ENCODE assay signal across 16 cellular contexts in the genomic region with DNA sequence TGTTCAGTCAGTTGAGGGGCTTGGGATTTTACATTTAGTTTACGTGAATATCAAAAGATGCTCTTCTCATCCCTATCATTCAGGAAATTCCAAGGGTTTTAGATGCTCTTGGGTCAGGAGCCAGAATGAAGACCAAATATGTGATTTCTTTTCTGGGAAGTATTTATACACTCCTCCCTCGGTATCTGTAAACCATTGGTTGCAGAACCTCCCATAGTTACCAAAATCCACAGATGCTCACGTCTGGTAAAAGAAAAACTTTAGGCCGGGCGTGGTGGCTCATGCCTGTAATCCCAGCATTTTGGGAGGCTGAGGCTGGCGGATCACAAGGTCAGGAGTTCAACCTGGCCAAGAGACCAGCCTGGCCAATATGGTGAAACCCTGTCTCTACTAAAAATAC.
DNase-seq lines count a peak whose midpoint lies in the region; ATAC-seq, FAIRE-seq and TF ChIP-seq lines count a peak whose summit lies in the region.
"Had no signal": no experiment of that assay in that cellular context is flagged by ENCODE, and none has a peak within 500 bp of the region (broad histone marks: within the 10 kb centered on the region; RNA-seq: fewer than 3 reads in every experiment).

No MANE protein-coding gene starts in this region.

- H3K4me3 Mint-ChIP-seq in MCF 10A (ENCODE audit: unreplicated experiment): no peak overlapping the region

- no peaks in the 10 kb centered on the region for H3K79me2 ChIP-seq in SK-N-SH (ENCODE audit: insufficient read depth)

- peaks cover 5% of the 10 kb centered on the region for H3K9me3 Mint-ChIP-seq in MCF 10A (ENCODE audit: unreplicated experiment)

- POLR2A ChIA-PET in MCF 10A (lab: Yijun Ruan, JAX): interaction anchor here (1.0 kb wide), 1 partner anchor 131 kb away, joined by 5 read pairs; no protein-coding TSS in a partner anchor
- POLR2A ChIA-PET in SK-N-SH (lab: Yijun Ruan, JAX): no interaction called here

- FAIRE-seq in pancreas (lab: Jason Lieb, UNC): no peak
- FAIRE-seq: GM12878 had no signal

- H3K27me3 ChIP-seq in breast epithelium (no peaks in the 10 kb centered on the region), heart right ventricle (peaks cover 0 to 4% (median 0%) of the 10 kb centered on the region in 7 donors), pancreas (no peaks in the 10 kb centered on the region), SK-N-SH (ENCODE audit: insufficient read depth) (no peaks in the 10 kb centered on the region)

- no peak for TF ChIP-seq EP300 in SK-N-SH (IDR thresholded peaks at IDR 0.05; ENCODE audit: borderline replicate concordance in 1 of 2, low read depth in 1 of 2, low read length in 1 of 2)

- intact Hi-C loops in breast epithelium (cut with DNase I; ENCODE audit: low total_unique reads) (no loop called here), MCF 10A (cut with micrococcal nuclease) (no loop called here), heart right ventricle (cut with DNase I) (loop anchor here in 2 of 10 donors (10.0 kb wide), 1 partner anchor 86 kb away; no protein-coding TSS in a partner anchor), pancreas (cut with DNase I) (no loop called here)

- H3K9me2 ChIP-seq in SK-N-SH: no peaks in the 10 kb centered on the region

- DNase-seq in breast epithelium (ENCODE audit: low spot score in 2 of 2) (no peak), MCF 10A (ENCODE audit: unreplicated experiment) (no peak), heart right ventricle (no peak), pancreas (no peak), foreskin melanocyte (no peak), SK-N-SH (no peak), NCI-H345 treated with DMSO at 0.1 percent for 48 hours (lab: John Stamatoyannopoulos, UW; ENCODE audit: unreplicated experiment) (no peak)
- DNase-seq: amniotic stem cell, GOT3, hippocampal formation, NCI-H510A, retina, substantia nigra had no signal

- TF ChIP-seq CTCF in breast epithelium (IDR thresholded peaks at IDR 0.05): no peak
- TF ChIP-seq CTCF in MCF 10A (IDR thresholded peaks at IDR 0.05; ENCODE audit: unreplicated experiment): no peak
- no peak for TF ChIP-seq CTCF in heart right ventricle (IDR thresholded peaks at IDR 0.05)
- TF ChIP-seq CTCF in pancreas (IDR thresholded peaks at IDR 0.05): no peak
- TF ChIP-seq CTCF in SK-N-SH (IDR thresholded peaks at IDR 0.05): no peak

- H3K4me3 ChIP-seq in breast epithelium (no peak overlapping the region), heart right ventricle (no peak overlapping the region), pancreas (no peak overlapping the region), SK-N-SH (ENCODE audit: low read depth in 2 of 2, low read length in 1 of 2) (no peak overlapping the region)
- H3K4me3 ChIP-seq: GM12878 had no signal

- no peak for TF ChIP-seq RAD21 in SK-N-SH (IDR thresholded peaks at IDR 0.05; ENCODE audit: low read length)

- H3F3A ChIP-seq in SK-N-SH (replicated peaks; ENCODE audit: insufficient read depth): no peaks in the 10 kb centered on the region

- peak overlapping the region; percentile 75 to 80 for H3K27ac ChIP-seq in breast epithelium
- H3K27ac ChIP-seq in heart right ventricle: peak overlapping the region in 7 of 10 donors; percentile 3 to 55 (median 25)
- H3K27ac ChIP-seq in pancreas: peak overlapping the region in 2 of 4 donors; percentile 41 to 62
- no peak overlapping the region for H3K27ac ChIP-seq in SK-N-SH (ENCODE audit: low read depth in 2 of 2, low read length in 1 of 2)
- H3K27ac ChIP-seq: 22Rv1 had no signal

- H3K4me1 Mint-ChIP-seq in MCF 10A (ENCODE audit: insufficient read depth, unreplicated experiment): peaks cover 15% of the 10 kb centered on the region

- no peaks in the 10 kb centered on the region for H4K20me1 ChIP-seq in SK-N-SH (ENCODE audit: insufficient read depth)

- no peak for TF ChIP-seq POLR2A in breast epithelium (IDR thresholded peaks at IDR 0.05)

- peaks cover 8% of the 10 kb centered on the region for H3K36me3 Mint-ChIP-seq in MCF 10A (ENCODE audit: insufficient read depth, unreplicated experiment)

- no peak overlapping the region for H3K4me2 ChIP-seq in SK-N-SH

- H3K36me3 ChIP-seq in breast epithelium (no peaks in the 10 kb centered on the region), heart right ventricle (no peaks in the 10 kb centered on the region), pancreas (no peaks in the 10 kb centered on the region), SK-N-SH (replicated peaks in 1 of 2; ENCODE audit: control insufficient read depth in 1 of 2, insufficient read depth in 2 of 2, low read length in 1 of 2) (no peaks in the 10 kb centered on the region)

- H3K9me3 ChIP-seq in breast epithelium (no peaks in the 10 kb centered on the region), heart right ventricle (peaks cover 0 to 11% (median under 1%) of the 10 kb centered on the region in 11 donors), pancreas (no peaks in the 10 kb centered on the region), SK-N-SH (no peaks in the 10 kb centered on the region)

- no peak overlapping the region for H3K9ac ChIP-seq in SK-N-SH

- H3K4me1 ChIP-seq in breast epithelium (no peaks in the 10 kb centered on the region), heart right ventricle (peaks cover 0 to 9% (median 0%) of the 10 kb centered on the region in 9 donors), pancreas (no peaks in the 10 kb centered on the region), SK-N-SH (ENCODE audit: control insufficient read depth in 1 of 2, insufficient read depth in 2 of 2, low read depth in 1 of 2, low read length in 1 of 2) (no peaks in the 10 kb centered on the region)

- no TSS peak for BruUV-seq in MCF 10A (replicated peaks; lab: Mats Ljungman, UMichigan)

- ATAC-seq in heart right ventricle: peak in 5 of 8 donors; percentile 39 to 74 (median 62)
- ATAC-seq in pancreas: peak in 3 of 4 donors; percentile 38 to 55 (median 45)
- ATAC-seq in GM21390 (IDR thresholded peaks at IDR 0.05; ENCODE audit: unreplicated experiment): no peak
- ATAC-seq: GM12878 had no signal

- WGBS in heart right ventricle, 2 donors: 66 to 78% methylated on average over 6 of the region's 6 CpGs
- 69 to 80% methylated on average over 6 of the region's 6 CpGs for WGBS in pancreas, 2 donors
- 78% methylated on average over 6 of the region's 6 CpGs for WGBS in SK-N-SH (ENCODE audit: low lambda C conversion rate)

- no peak overlapping the region for H3K27ac Mint-ChIP-seq in MCF 10A (ENCODE audit: low read depth, unreplicated experiment)

- H3K27me3 Mint-ChIP-seq in MCF 10A (ENCODE audit: insufficient read depth, unreplicated experiment): no peaks in the 10 kb centered on the region

- CTCF ChIA-PET in MCF 10A (lab: Yijun Ruan, JAX) (no interaction called here), SK-N-SH (lab: Yijun Ruan, JAX) (interaction anchor here (1.0 to 2.5 kb wide), 2 partner anchors 58 to 94 kb away, joined by 3 to 13 read pairs; no protein-coding TSS in a partner anchor)

- no peak overlapping the region for H2AFZ ChIP-seq in SK-N-SH (ENCODE audit: low read depth)

TF ChIP-seq in SK-N-SH, 30 proteins besides CTCF, POLR2A, EP300 and RAD21:
- TF ChIP-seq, protein P1, sequence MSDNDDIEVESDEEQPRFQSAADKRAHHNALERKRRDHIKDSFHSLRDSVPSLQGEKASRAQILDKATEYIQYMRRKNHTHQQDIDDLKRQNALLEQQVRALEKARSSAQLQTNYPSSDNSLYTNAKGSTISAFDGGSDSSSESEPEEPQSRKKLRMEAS (IDR thresholded peaks at IDR 0.05; ENCODE audit: low read depth): no peak
- TF ChIP-seq TCF12 (IDR thresholded peaks at IDR 0.05): no peak
- no peak for TF ChIP-seq POLR2AphosphoS5 (IDR thresholded peaks at IDR 0.05; ENCODE audit: low read depth, low read length)
TF ChIP-seq in SK-N-SH: peak in this region for 0.

Comparison
In these comparisons a context has a peak if more than half of its experiments do, and no peak if none do; other contexts are left out.
1. H3K27ac ChIP-seq: peak in breast epithelium (2 of 2) and heart right ventricle (7 of 10); none in SK-N-SH (0 of 2).